ENCODE assay signal across 13 cellular contexts in the genomic region with DNA sequence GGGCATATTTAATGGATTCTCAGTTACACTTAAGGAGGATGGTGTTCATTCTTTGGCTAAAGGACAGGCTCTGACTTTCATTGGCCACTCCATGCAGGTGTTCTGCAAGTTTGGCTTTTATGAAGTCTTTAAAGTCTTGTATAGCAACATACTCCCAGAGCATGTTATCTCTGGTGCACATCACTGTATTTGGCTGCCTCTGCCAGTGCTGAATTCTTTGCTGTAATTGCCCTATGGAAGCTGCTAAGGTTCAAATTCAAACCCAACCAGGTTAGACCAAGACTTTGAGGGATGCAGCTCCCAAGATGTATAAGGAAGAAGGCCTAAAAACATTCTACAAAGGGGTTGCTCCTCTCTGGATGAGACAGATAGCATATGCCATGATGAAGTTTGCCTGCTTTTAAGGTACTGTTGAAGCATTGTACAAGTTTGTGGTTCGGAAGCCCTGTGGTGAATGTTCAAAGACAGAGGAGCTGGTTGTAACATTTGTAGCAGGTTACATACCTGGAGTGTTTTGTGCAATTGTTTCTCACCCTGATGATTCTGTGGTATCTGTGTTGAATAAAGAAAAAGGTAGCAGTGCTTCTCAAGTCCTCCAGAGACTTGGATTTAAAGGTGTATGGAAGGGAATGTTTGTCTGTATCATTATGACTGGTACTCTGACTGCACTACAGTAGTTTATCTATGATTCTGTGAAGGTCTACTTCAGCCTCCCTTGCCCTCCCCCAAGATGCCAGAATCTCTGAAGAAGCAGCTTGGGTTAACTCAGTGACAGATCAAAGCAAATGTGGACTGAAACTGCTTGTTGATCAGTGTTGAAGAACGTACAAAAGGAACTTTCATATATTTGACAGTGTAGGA. TPM values are rescaled to one million over a fixed set of nuclear protein-coding genes. Genes with fewer than 3 reads are reported as not detected.
DNase-seq lines count a peak whose midpoint lies in the region; ATAC-seq and TF ChIP-seq lines count a peak whose summit lies in the region.
"Had no signal": no experiment of that assay in that cellular context is flagged by ENCODE, and none has a peak within 500 bp of the region (broad histone marks: within the 10 kb centered on the region; RNA-seq: fewer than 3 reads in every experiment).

No MANE protein-coding gene starts in this region.

- no peaks in the 10 kb centered on the region for H3K27me3 Mint-ChIP-seq in activated T-cell treated with anti-CD3 and anti-CD28 coated beads, Interleukin-2, amount 50 U/mL, for 24 hours
- no peaks in the 10 kb centered on the region for H3K27me3 Mint-ChIP-seq in activated T-helper 2 cell treated with anti-CD3 and anti-CD28 coated beads, Interferon-gamma antibody, Interleukin-2, Interleukin-4, amounts not matched to agents 10 μg/mL and 5 μg/mL and 100 μg/mL, durations not matched to agents 14 hours and 24 hours and 36 hours (ENCODE audit: low read depth)

- no peak for DNase-seq in activated T-cell treated with anti-CD3 and anti-CD28 coated beads, Interleukin-2, amount 50 U/mL, for 24 hours
- no peak for DNase-seq in activated T-cell treated with anti-CD3 and anti-CD28 coated beads, Interleukin-2, amount 50 U/mL, for 1 hour
- peak; percentile 40 for DNase-seq in activated T-helper 2 cell treated with anti-CD3 and anti-CD28 coated beads, Interferon-gamma antibody, Interleukin-2, Interleukin-4, amounts not matched to agents 10 μg/mL and 5 μg/mL and 100 μg/mL, durations not matched to agents 14 hours and 24 hours and 36 hours (ENCODE audit: low spot score)
- no peak for DNase-seq in stimulated activated naive CD8-positive, alpha-beta T cell treated with anti-CD3 and anti-CD28 coated beads, Interleukin-15, Interleukin-2, amounts not matched to agents 100 U/mL and 50 U/mL, for 24 hours
- no peak for DNase-seq in prostate gland (ENCODE audit: low spot score)
- no peak for DNase-seq in sciatic nerve (ENCODE audit: low spot score)
- DNase-seq: mammary epithelial cell; NCI-H82; stimulated activated CD4-positive, alpha-beta T cell treated with anti-CD3 and anti-CD28 coated beads, Interleukin-2, amount 100 ng/mL, for 24 hours had no signal

- no peaks in the 10 kb centered on the region for H3K9me3 ChIP-seq in prostate gland
- H3K9me3 ChIP-seq: HAP-1 had no signal

- ATAC-seq in HG03354 (IDR thresholded peaks at IDR 0.05; ENCODE audit: poor library complexity, severe bottlenecking, unreplicated experiment) (peak; percentile 62), sciatic nerve (no peak), HG03521 (IDR thresholded peaks at IDR 0.05; ENCODE audit: unreplicated experiment) (no peak)
- peak; percentile 72 for ATAC-seq in stimulated activated naive CD8-positive, alpha-beta T cell treated with anti-CD3 and anti-CD28 coated beads, Interleukin-15, Interleukin-2, amounts not matched to agents 100 U/mL and 50 U/mL, for 24 hours
- ATAC-seq: WTC11 had no signal

- no peaks in the 10 kb centered on the region for H3K9me3 Mint-ChIP-seq in activated T-cell treated with anti-CD3 and anti-CD28 coated beads, Interleukin-2, amount 50 U/mL, for 24 hours
- no peaks in the 10 kb centered on the region for H3K9me3 Mint-ChIP-seq in activated T-helper 2 cell treated with anti-CD3 and anti-CD28 coated beads, Interferon-gamma antibody, Interleukin-2, Interleukin-4, amounts not matched to agents 10 μg/mL and 5 μg/mL and 100 μg/mL, durations not matched to agents 14 hours and 24 hours and 36 hours
- H3K9me3 Mint-ChIP-seq: WTC11 had no signal

- peaks cover 7% of the 10 kb centered on the region for H3K36me3 Mint-ChIP-seq in activated T-cell treated with anti-CD3 and anti-CD28 coated beads, Interleukin-2, amount 50 U/mL, for 24 hours (ENCODE audit: low read depth)
- peaks cover 26% of the 10 kb centered on the region for H3K36me3 Mint-ChIP-seq in activated T-helper 2 cell treated with anti-CD3 and anti-CD28 coated beads, Interferon-gamma antibody, Interleukin-2, Interleukin-4, amounts not matched to agents 10 μg/mL and 5 μg/mL and 100 μg/mL, durations not matched to agents 14 hours and 24 hours and 36 hours (ENCODE audit: low read depth)

- H3K27me3 ChIP-seq in prostate gland (replicated peaks; ENCODE audit: insufficient read depth), result no peaks in the 10 kb centered on the region

- peaks cover 71% of the 10 kb centered on the region for H3K4me1 Mint-ChIP-seq in activated T-cell treated with anti-CD3 and anti-CD28 coated beads, Interleukin-2, amount 50 U/mL, for 24 hours (ENCODE audit: low read depth)
- H3K4me1 Mint-ChIP-seq in activated T-helper 2 cell treated with anti-CD3 and anti-CD28 coated beads, Interferon-gamma antibody, Interleukin-2, Interleukin-4, amounts not matched to agents 10 μg/mL and 5 μg/mL and 100 μg/mL, durations not matched to agents 14 hours and 24 hours and 36 hours (ENCODE audit: low read depth), result peaks cover 58% of the 10 kb centered on the region

- no peak for TF ChIP-seq CTCF in prostate gland (IDR thresholded peaks at IDR 0.05)

- peak overlapping the region; percentile 80 for H3K4me3 Mint-ChIP-seq in activated T-cell treated with anti-CD3 and anti-CD28 coated beads, Interleukin-2, amount 50 U/mL, for 24 hours
- peak overlapping the region; percentile 79 for H3K4me3 Mint-ChIP-seq in activated T-helper 2 cell treated with anti-CD3 and anti-CD28 coated beads, Interferon-gamma antibody, Interleukin-2, Interleukin-4, amounts not matched to agents 10 μg/mL and 5 μg/mL and 100 μg/mL, durations not matched to agents 14 hours and 24 hours and 36 hours (ENCODE audit: low read depth)
- H3K4me3 Mint-ChIP-seq: WTC11 had no signal

- no peak for TF ChIP-seq POLR2A in prostate gland (IDR thresholded peaks at IDR 0.05)

- intact Hi-C loops in activated T-helper 2 cell treated with anti-CD3 and anti-CD28 coated beads, Interferon-gamma antibody, Interleukin-2, Interleukin-4, amounts not matched to agents 10 μg/mL and 5 μg/mL and 100 μg/mL, durations not matched to agents 14 hours and 24 hours and 36 hours (cut with micrococcal nuclease), result loop anchor here (1.0 to 2.0 kb wide), 3 partner anchors 21 to 137 kb away; no protein-coding TSS in a partner anchor
- intact Hi-C loops in prostate gland (cut with DNase I) (no loop called here), sciatic nerve (cut with DNase I) (no loop called here)

- no peaks in the 10 kb centered on the region for H3K36me3 ChIP-seq in prostate gland
- H3K36me3 ChIP-seq: HAP-1 had no signal

- peak overlapping the region in 1 of 2 donors; percentile 4 for H3K4me3 ChIP-seq in prostate gland
- H3K4me3 ChIP-seq: HAP-1 had no signal

- H3K4me1 ChIP-seq in prostate gland (replicated peaks), result no peaks in the 10 kb centered on the region
- H3K4me1 ChIP-seq: HAP-1 had no signal

- no peak overlapping the region for H3K27ac ChIP-seq in prostate gland

- H3K27ac Mint-ChIP-seq in activated T-cell treated with anti-CD3 and anti-CD28 coated beads, Interleukin-2, amount 50 U/mL, for 24 hours, result peak overlapping the region; percentile 48
- H3K27ac Mint-ChIP-seq in activated T-helper 2 cell treated with anti-CD3 and anti-CD28 coated beads, Interferon-gamma antibody, Interleukin-2, Interleukin-4, amounts not matched to agents 10 μg/mL and 5 μg/mL and 100 μg/mL, durations not matched to agents 14 hours and 24 hours and 36 hours, result peak overlapping the region; percentile 44
- H3K27ac Mint-ChIP-seq: WTC11 had no signal

- 72% methylated on average over 2 of the region's 2 CpGs for WGBS in prostate gland

RNA-seq across cellular contexts. Expression of gene TMEM116, which starts 19.4 kb away (rescaled TPM):
- 7.2 and 9.0 TPM in 2 replicates for total RNA-seq in activated T-helper 2 cell treated with anti-CD3 and anti-CD28 coated beads, Interferon-gamma antibody, Interleukin-2, Interleukin-4, amounts not matched to agents 10 μg/mL and 5 μg/mL and 100 μg/mL, durations not matched to agents 14 hours and 24 hours and 36 hours
- total RNA-seq in prostate gland, result 10 to 100 TPM in 1 of 2 donors, 1 to 10 TPM in 1; 5.5 to 16.8 TPM
- total RNA-seq in sciatic nerve, result 17.7 TPM

RNA-seq across cellular contexts. Expression of gene ERP29, which starts 19.7 kb away (rescaled TPM):
- 58.9 and 59.9 TPM in 2 replicates for total RNA-seq in activated T-helper 2 cell treated with anti-CD3 and anti-CD28 coated beads, Interferon-gamma antibody, Interleukin-2, Interleukin-4, amounts not matched to agents 10 μg/mL and 5 μg/mL and 100 μg/mL, durations not matched to agents 14 hours and 24 hours and 36 hours
- 100 to 1,000 TPM in 1 of 2 donors, 10 to 100 TPM in 1; 89.1 to 131 TPM for total RNA-seq in prostate gland
- total RNA-seq in sciatic nerve, result 51.4 TPM

Comparison
In these comparisons a context has a peak if more than half of its experiments do, and no peak if none do; other contexts are left out.
1. ATAC-seq: peak in HG03354 (single experiment) and stimulated activated naive CD8-positive, alpha-beta T cell treated with anti-CD3 and anti-CD28 coated beads, Interleukin-15, Interleukin-2, amounts not matched to agents 100 U/mL and 50 U/mL, for 24 hours (single experiment); none in sciatic nerve (single experiment) and HG03521 (single experiment).